Comparison of ENCODE assay signal across 8 cellular contexts in genomic region chr2:229342376-229342775, GRCh38.
DNase-seq lines count a peak whose midpoint lies in the region; ATAC-seq and TF ChIP-seq lines count a peak whose summit lies in the region.

No MANE protein-coding gene starts in this region.

- H3K27ac ChIP-seq in Panc1 (ENCODE audit: low read length) (no peak overlapping the region), tibial artery (no peak overlapping the region)

- no peaks in the 10 kb centered on the region for H3K36me3 Mint-ChIP-seq in activated CD4-positive, alpha-beta memory T cell treated with anti-CD3 and anti-CD28 coated beads for 36 hours
- no peaks in the 10 kb centered on the region for H3K36me3 Mint-ChIP-seq in activated CD4-positive, alpha-beta memory T cell treated with anti-CD3 and anti-CD28 coated beads, Interleukin-2, amount 10 ng/mL, durations not matched to agents 7 days and 5 days (ENCODE audit: low read depth)
- no peaks in the 10 kb centered on the region for H3K36me3 Mint-ChIP-seq in activated naive CD4-positive, alpha-beta T cell treated with anti-CD3 and anti-CD28 coated beads, Interleukin-2, amount 10 ng/mL, durations not matched to agents 7 days and 5 days

- no peaks in the 10 kb centered on the region for H3K9me3 ChIP-seq in Panc1 (ENCODE audit: control insufficient read depth, insufficient read depth, low read depth, low read length)
- H3K9me3 ChIP-seq in tibial artery: no peaks in the 10 kb centered on the region

- POLR2A ChIA-PET in activated CD4-positive, alpha-beta memory T cell treated with anti-CD3 and anti-CD28 coated beads for 36 hours (lab: Charles Lee): no interaction called here
- POLR2A ChIA-PET in activated CD4-positive, alpha-beta memory T cell treated with anti-CD3 and anti-CD28 coated beads, Interleukin-2, amount 10 ng/mL, durations not matched to agents 7 days and 5 days (lab: Charles Lee): no interaction called here
- POLR2A ChIA-PET in Panc1 (lab: Charles Lee): no interaction called here

- 0 out of 2 replicates have a peak, but pooled peaks have one; percentile 60 for ATAC-seq in Panc1
- no peak for ATAC-seq in left ventricle myocardium superior

- H3K36me3 ChIP-seq in Panc1 (ENCODE audit: control insufficient read depth, insufficient read depth, low read length): no peaks in the 10 kb centered on the region
- H3K36me3 ChIP-seq in tibial artery: no peaks in the 10 kb centered on the region

- no peaks in the 10 kb centered on the region for H3K9me3 Mint-ChIP-seq in activated CD4-positive, alpha-beta memory T cell treated with anti-CD3 and anti-CD28 coated beads for 36 hours
- no peaks in the 10 kb centered on the region for H3K9me3 Mint-ChIP-seq in activated CD4-positive, alpha-beta memory T cell treated with anti-CD3 and anti-CD28 coated beads, Interleukin-2, amount 10 ng/mL, durations not matched to agents 7 days and 5 days
- H3K9me3 Mint-ChIP-seq in activated naive CD4-positive, alpha-beta T cell treated with anti-CD3 and anti-CD28 coated beads, Interleukin-2, amount 10 ng/mL, durations not matched to agents 7 days and 5 days: no peaks in the 10 kb centered on the region

- in situ Hi-C loops in Panc1 (cut with HindIII; ENCODE audit: low pct_unique_long_range_greater_than_20kb, low sequenced_read_pairs): no loop called here

- H3K27me3 ChIP-seq in Panc1 (ENCODE audit: control insufficient read depth, insufficient read depth, low read length): no peaks in the 10 kb centered on the region
- no peaks in the 10 kb centered on the region for H3K27me3 ChIP-seq in tibial artery

- H3K27ac Mint-ChIP-seq in activated CD4-positive, alpha-beta memory T cell treated with anti-CD3 and anti-CD28 coated beads for 36 hours: no peak overlapping the region
- no peak overlapping the region for H3K27ac Mint-ChIP-seq in activated CD4-positive, alpha-beta memory T cell treated with anti-CD3 and anti-CD28 coated beads, Interleukin-2, amount 10 ng/mL, durations not matched to agents 7 days and 5 days
- no peak overlapping the region for H3K27ac Mint-ChIP-seq in activated naive CD4-positive, alpha-beta T cell treated with anti-CD3 and anti-CD28 coated beads, Interleukin-2, amount 10 ng/mL, durations not matched to agents 7 days and 5 days

- H3K4me1 ChIP-seq in Panc1 (ENCODE audit: control insufficient read depth, insufficient read depth, low read length) (no peaks in the 10 kb centered on the region), tibial artery (no peaks in the 10 kb centered on the region)

- intact Hi-C loops in activated CD4-positive, alpha-beta memory T cell treated with anti-CD3 and anti-CD28 coated beads for 36 hours (cut with micrococcal nuclease): no loop called here
- intact Hi-C loops in Panc1 (cut with micrococcal nuclease; ENCODE audit: unreplicated experiment): no loop called here
- intact Hi-C loops in left ventricle myocardium superior (cut with micrococcal nuclease): no loop called here
- intact Hi-C loops in tibial artery (cut with DNase I; ENCODE audit: low total_unique reads): no loop called here

- no peak overlapping the region for H3K4me3 Mint-ChIP-seq in activated CD4-positive, alpha-beta memory T cell treated with anti-CD3 and anti-CD28 coated beads for 36 hours
- H3K4me3 Mint-ChIP-seq in activated CD4-positive, alpha-beta memory T cell treated with anti-CD3 and anti-CD28 coated beads, Interleukin-2, amount 10 ng/mL, durations not matched to agents 7 days and 5 days: no peak overlapping the region
- no peak overlapping the region for H3K4me3 Mint-ChIP-seq in activated naive CD4-positive, alpha-beta T cell treated with anti-CD3 and anti-CD28 coated beads, Interleukin-2, amount 10 ng/mL, durations not matched to agents 7 days and 5 days

- H3K4me3 ChIP-seq in Panc1 (ENCODE audit: low read depth in 2 of 2, low read length in 2 of 2) (no peak overlapping the region), tibial artery (no peak overlapping the region)

- CTCF ChIA-PET in activated CD4-positive, alpha-beta memory T cell treated with anti-CD3 and anti-CD28 coated beads for 36 hours (lab: Charles Lee): interaction anchor here (1.5 kb wide), 1 partner anchor 245 kb away, joined by 3 read pairs; no protein-coding TSS in a partner anchor
- CTCF ChIA-PET in activated CD4-positive, alpha-beta memory T cell treated with anti-CD3 and anti-CD28 coated beads, Interleukin-2, amount 10 ng/mL, durations not matched to agents 7 days and 5 days (lab: Charles Lee): no interaction called here
- CTCF ChIA-PET in Panc1 (lab: Charles Lee): no interaction called here
- CTCF ChIA-PET in activated naive CD4-positive, alpha-beta T cell treated with anti-CD3 and anti-CD28 coated beads, Interleukin-2, amount 10 ng/mL, durations not matched to agents 7 days and 5 days (lab: Charles Lee): no interaction called here

- no peaks in the 10 kb centered on the region for H3K27me3 Mint-ChIP-seq in activated CD4-positive, alpha-beta memory T cell treated with anti-CD3 and anti-CD28 coated beads for 36 hours
- H3K27me3 Mint-ChIP-seq in activated CD4-positive, alpha-beta memory T cell treated with anti-CD3 and anti-CD28 coated beads, Interleukin-2, amount 10 ng/mL, durations not matched to agents 7 days and 5 days: no peaks in the 10 kb centered on the region
- no peaks in the 10 kb centered on the region for H3K27me3 Mint-ChIP-seq in activated naive CD4-positive, alpha-beta T cell treated with anti-CD3 and anti-CD28 coated beads, Interleukin-2, amount 10 ng/mL, durations not matched to agents 7 days and 5 days

- DNase-seq in activated CD4-positive, alpha-beta memory T cell treated with anti-CD3 and anti-CD28 coated beads for 36 hours: peak; percentile 17
- no peak for DNase-seq in activated CD4-positive, alpha-beta memory T cell treated with anti-CD3 and anti-CD28 coated beads, Interleukin-2, amount 10 ng/mL, durations not matched to agents 7 days and 5 days
- DNase-seq in Panc1 (ENCODE audit: low read depth, low spot score) (peak; percentile 5), left ventricle myocardium superior (peak; percentile 56), tibial artery (peak in 1 of 2 donors; percentile 49), NCI-H526 treated with DMSO at 0.1 percent for 48 hours (lab: John Stamatoyannopoulos, UW) (no peak), NCI-H2171 (lab: John Stamatoyannopoulos, UW) (no peak)
- DNase-seq in activated naive CD4-positive, alpha-beta T cell treated with anti-CD3 and anti-CD28 coated beads, Interleukin-2, amount 10 ng/mL, durations not matched to agents 7 days and 5 days: no peak

- BruUV-seq in Panc1 (replicated peaks; lab: Mats Ljungman, UMichigan): no TSS peak

- no peaks in the 10 kb centered on the region for H3K4me1 Mint-ChIP-seq in activated CD4-positive, alpha-beta memory T cell treated with anti-CD3 and anti-CD28 coated beads for 36 hours (ENCODE audit: low read depth)
- no peaks in the 10 kb centered on the region for H3K4me1 Mint-ChIP-seq in activated CD4-positive, alpha-beta memory T cell treated with anti-CD3 and anti-CD28 coated beads, Interleukin-2, amount 10 ng/mL, durations not matched to agents 7 days and 5 days
- H3K4me1 Mint-ChIP-seq in activated naive CD4-positive, alpha-beta T cell treated with anti-CD3 and anti-CD28 coated beads, Interleukin-2, amount 10 ng/mL, durations not matched to agents 7 days and 5 days: no peaks in the 10 kb centered on the region

- TF ChIP-seq CTCF in Panc1 (IDR thresholded peaks at IDR 0.05) (peak; percentile 79), tibial artery (IDR thresholded peaks at IDR 0.05) (peak; percentile 19 to 31)

Comparison
In these comparisons a context has a peak if more than half of its experiments do, and no peak if none do; other contexts are left out.
1. DNase-seq: peak in activated CD4-positive, alpha-beta memory T cell treated with anti-CD3 and anti-CD28 coated beads for 36 hours (single experiment), Panc1 (single experiment) and left ventricle myocardium superior (single experiment); none in activated CD4-positive, alpha-beta memory T cell treated with anti-CD3 and anti-CD28 coated beads, Interleukin-2, amount 10 ng/mL, durations not matched to agents 7 days and 5 days (single experiment), activated naive CD4-positive, alpha-beta T cell treated with anti-CD3 and anti-CD28 coated beads, Interleukin-2, amount 10 ng/mL, durations not matched to agents 7 days and 5 days (single experiment), NCI-H526 treated with DMSO at 0.1 percent for 48 hours (single experiment) and NCI-H2171 (single experiment).